ENCODE assay signal across 8 cellular contexts in genomic region chr7:157140118-157140905, GRCh38. TPM values are rescaled to one million over a fixed set of nuclear protein-coding genes. Genes with fewer than 3 reads are reported as not detected.
DNase-seq lines count a peak whose midpoint lies in the region; ATAC-seq and TF ChIP-seq lines count a peak whose summit lies in the region.

No MANE protein-coding gene starts in this region.

- ATAC-seq in GM18517 (IDR thresholded peaks at IDR 0.05; ENCODE audit: unreplicated experiment) (no peak), foreskin keratinocyte (no peak), omental fat pad (ENCODE audit: low FRiP score) (no peak), HG02798 (IDR thresholded peaks at IDR 0.05; ENCODE audit: poor library complexity, unreplicated experiment) (no peak)

- H3K27ac ChIP-seq in SJCRH30 (no peak overlapping the region; the same call in 1 of the 2 replicates), parathyroid adenoma (no peak overlapping the region), foreskin keratinocyte (no peak overlapping the region)

- no peak overlapping the region for H3K9ac ChIP-seq in parathyroid adenoma

- TF ChIP-seq CTCF in GM12875 (IDR thresholded peaks at IDR 0.05; ENCODE audit: borderline replicate concordance, insufficient read depth, low read depth, low read length) (no peak), endothelial cell (IDR thresholded peaks at IDR 0.05; ENCODE audit: unreplicated experiment) (no peak), parathyroid adenoma (IDR thresholded peaks at IDR 0.05) (no peak), foreskin keratinocyte (conservative IDR thresholded peaks at IDR 0.05) (no peak), omental fat pad (IDR thresholded peaks at IDR 0.05) (no peak)

- DNase-seq in SJCRH30 (no peak), endothelial cell (ENCODE audit: low spot score) (no peak), foreskin keratinocyte (no peak), omental fat pad (ENCODE audit: low spot score) (no peak)

- H3K27me3 Mint-ChIP-seq in endothelial cell (ENCODE audit: unreplicated experiment): peaks cover 5% of the 10 kb centered on the region

- H3K36me3 Mint-ChIP-seq in endothelial cell (ENCODE audit: low read depth, unreplicated experiment): peaks cover 22% of the 10 kb centered on the region

- H3K36me3 ChIP-seq in SJCRH30: peaks cover 30% of the 10 kb centered on the region
- no peaks in the 10 kb centered on the region for H3K36me3 ChIP-seq in parathyroid adenoma (ENCODE audit: control insufficient read depth, insufficient read depth, low read length)

- no peaks in the 10 kb centered on the region for H3K9me3 Mint-ChIP-seq in endothelial cell (ENCODE audit: unreplicated experiment)

- no peak overlapping the region for H3K27ac Mint-ChIP-seq in endothelial cell (ENCODE audit: unreplicated experiment)

- H2AFZ ChIP-seq in parathyroid adenoma: no peak overlapping the region

- peak overlapping the region; percentile 64 for H3K4me2 ChIP-seq in parathyroid adenoma (ENCODE audit: low read length)

- H3K9me3 ChIP-seq in SJCRH30 (replicated peaks) (no peaks in the 10 kb centered on the region), parathyroid adenoma (ENCODE audit: control insufficient read depth, low read length) (no peaks in the 10 kb centered on the region)

- peaks cover 9% of the 10 kb centered on the region for H3K4me1 ChIP-seq in SJCRH30
- H3K4me1 ChIP-seq in parathyroid adenoma: peaks cover 10% of the 10 kb centered on the region
- H3K4me1 ChIP-seq in foreskin keratinocyte: peaks cover 7% of the 10 kb centered on the region

- H3K79me2 ChIP-seq in parathyroid adenoma: peaks cover 40% of the 10 kb centered on the region

- H3K4me1 Mint-ChIP-seq in endothelial cell (ENCODE audit: unreplicated experiment): peaks cover 26% of the 10 kb centered on the region

- H3K4me3 ChIP-seq in GM12875 (ENCODE audit: low read depth, low read length) (peak overlapping the region; percentile 74), SJCRH30 (peak overlapping the region; percentile 96), parathyroid adenoma (ENCODE audit: low read depth, low read length) (peak overlapping the region; percentile 68)

- H3K27me3 ChIP-seq in SJCRH30: no peaks in the 10 kb centered on the region
- H3K27me3 ChIP-seq in parathyroid adenoma (ENCODE audit: control insufficient read depth, insufficient read depth, low read length): no peaks in the 10 kb centered on the region
- no peaks in the 10 kb centered on the region for H3K27me3 ChIP-seq in foreskin keratinocyte

- peak overlapping the region; percentile 90 for H3K4me3 Mint-ChIP-seq in endothelial cell (ENCODE audit: unreplicated experiment)

RNA-seq across cellular contexts. Expression of gene UBE3C, which starts 1.6 kb away (rescaled TPM):
- 122 and 128 TPM in 2 replicates for total RNA-seq in SJCRH30 (2014; rRNA removed; shearing (Covaris generic))
- total RNA-seq in endothelial cell (ENCODE audit: unreplicated experiment) (54.2 TPM), foreskin keratinocyte (94.4 and 100 TPM in 2 replicates), omental fat pad (100 to 1,000 TPM in 1 of 4 donors, 10 to 100 TPM in 3; 65.9 to 104 (median 78.3) TPM)
- polyA plus RNA-seq in foreskin keratinocyte: 30.4 and 34.6 TPM in 2 replicates
